24 cellular contexts compared by ENCODE assay signal in the genomic region with DNA sequence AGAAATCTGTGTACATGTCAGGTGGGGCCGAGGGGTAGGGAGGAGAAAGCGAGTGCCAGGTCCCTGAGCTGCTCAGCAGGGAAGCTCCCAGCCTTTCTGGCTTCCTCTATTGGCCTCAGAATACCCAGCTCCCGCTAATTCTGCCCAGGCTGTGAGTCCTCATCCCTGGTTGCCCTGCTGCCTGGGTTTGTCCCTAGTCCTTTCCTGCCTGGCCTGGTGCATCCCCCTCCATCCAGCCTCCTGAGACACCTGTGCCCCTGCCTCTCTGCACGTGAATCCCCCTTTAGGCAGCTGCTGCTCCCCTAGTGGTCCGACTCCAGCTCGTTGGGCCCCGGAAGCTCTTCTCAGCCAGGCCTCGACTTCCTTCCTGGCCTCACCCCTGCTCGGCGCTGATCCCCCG. TPM values are rescaled to one million over a fixed set of nuclear protein-coding genes. Genes with fewer than 3 reads are reported as not detected.
"Had no signal": no experiment of that assay in that cellular context is flagged by ENCODE, and none has a peak within 500 bp of the region (broad histone marks: within the 10 kb centered on the region; RNA-seq: fewer than 3 reads in every experiment).

No MANE protein-coding gene starts in this region.

- H3K4me1 ChIP-seq: foreskin keratinocyte had no signal

- H3K27ac ChIP-seq: dorsolateral prefrontal cortex, foreskin keratinocyte, left ventricle myocardium inferior had no signal

- H3K27ac Mint-ChIP-seq: activated CD4-positive, alpha-beta T cell treated with anti-CD3 and anti-CD28 coated beads, Interleukin-2, amount 10 ng/mL, durations not matched to agents 7 days and 5 days; activated naive CD4-positive, alpha-beta T cell treated with anti-CD3 and anti-CD28 coated beads, Interleukin-2, amount 10 ng/mL, durations not matched to agents 7 days and 5 days; activated naive CD8-positive, alpha-beta T cell treated with anti-CD3 and anti-CD28 coated beads, Interleukin-2, amount 50 U/mL, for 24 hours; activated T-helper 2 cell treated with anti-CD3 and anti-CD28 coated beads, Interferon-gamma antibody, Interleukin-2, Interleukin-4, amounts not matched to agents 10 μg/mL and 5 μg/mL and 100 μg/mL, durations not matched to agents 14 hours and 24 hours and 36 hours; brain; nephron progenitor cell; type B pancreatic cell had no signal

- H3K9me3 Mint-ChIP-seq: activated CD4-positive, alpha-beta T cell treated with anti-CD3 and anti-CD28 coated beads, Interleukin-2, amount 10 ng/mL, durations not matched to agents 7 days and 5 days; activated naive CD4-positive, alpha-beta T cell treated with anti-CD3 and anti-CD28 coated beads, Interleukin-2, amount 10 ng/mL, durations not matched to agents 7 days and 5 days; activated naive CD8-positive, alpha-beta T cell treated with anti-CD3 and anti-CD28 coated beads, Interleukin-2, amount 50 U/mL, for 24 hours; activated T-helper 2 cell treated with anti-CD3 and anti-CD28 coated beads, Interferon-gamma antibody, Interleukin-2, Interleukin-4, amounts not matched to agents 10 μg/mL and 5 μg/mL and 100 μg/mL, durations not matched to agents 14 hours and 24 hours and 36 hours; brain; nephron progenitor cell; type B pancreatic cell had no signal

- H3K4me3 Mint-ChIP-seq: activated CD4-positive, alpha-beta T cell treated with anti-CD3 and anti-CD28 coated beads, Interleukin-2, amount 10 ng/mL, durations not matched to agents 7 days and 5 days; activated naive CD4-positive, alpha-beta T cell treated with anti-CD3 and anti-CD28 coated beads, Interleukin-2, amount 10 ng/mL, durations not matched to agents 7 days and 5 days; activated naive CD8-positive, alpha-beta T cell treated with anti-CD3 and anti-CD28 coated beads, Interleukin-2, amount 50 U/mL, for 24 hours; brain; nephron progenitor cell; type B pancreatic cell had no signal

- H3K4me1 Mint-ChIP-seq: activated CD4-positive, alpha-beta T cell treated with anti-CD3 and anti-CD28 coated beads, Interleukin-2, amount 10 ng/mL, durations not matched to agents 7 days and 5 days; activated naive CD4-positive, alpha-beta T cell treated with anti-CD3 and anti-CD28 coated beads, Interleukin-2, amount 10 ng/mL, durations not matched to agents 7 days and 5 days; activated naive CD8-positive, alpha-beta T cell treated with anti-CD3 and anti-CD28 coated beads, Interleukin-2, amount 50 U/mL, for 24 hours had no signal

- H3K4me3 ChIP-seq: dorsolateral prefrontal cortex, left ventricle myocardium inferior had no signal

- ATAC-seq: activated CD4-positive, CD25-positive, alpha-beta regulatory T cell treated with anti-CD3 and anti-CD28 coated beads, Interleukin-2, amount 50 U/mL, for 24 hours; activated naive CD8-positive, alpha-beta T cell treated with anti-CD3 and anti-CD28 coated beads, Interleukin-2, amount 50 U/mL, for 24 hours; foreskin keratinocyte; stimulated activated naive CD8-positive, alpha-beta T cell treated with anti-CD3 and anti-CD28 coated beads, Interleukin-15, Interleukin-2, amounts not matched to agents 100 U/mL and 50 U/mL, for 24 hours had no signal

- H3K36me3 ChIP-seq: left ventricle myocardium inferior had no signal

- FAIRE-seq: colon, keratinocyte had no signal

- H3K27me3 Mint-ChIP-seq: activated CD4-positive, alpha-beta T cell treated with anti-CD3 and anti-CD28 coated beads, Interleukin-2, amount 10 ng/mL, durations not matched to agents 7 days and 5 days had no signal

- H3K9me3 ChIP-seq: left ventricle myocardium inferior had no signal

- DNase-seq: activated CD4-positive, alpha-beta T cell treated with anti-CD3 and anti-CD28 coated beads, Interleukin-2, amount 10 ng/mL, durations not matched to agents 7 days and 5 days; activated naive CD4-positive, alpha-beta T cell treated with anti-CD3 and anti-CD28 coated beads, Interleukin-2, amount 10 ng/mL, durations not matched to agents 7 days and 5 days; activated naive CD8-positive, alpha-beta T cell treated with anti-CD3 and anti-CD28 coated beads, Interleukin-2, amount 50 U/mL, for 24 hours; anterior cingulate cortex; central memory CD4-positive, alpha-beta T cell; foreskin keratinocyte; hypothalamus; left ventricle myocardium inferior; mammary epithelial cell; nephron progenitor cell; nucleus accumbens; retina; stimulated activated naive CD8-positive, alpha-beta T cell treated with anti-CD3 and anti-CD28 coated beads, Interleukin-15, Interleukin-2, amounts not matched to agents 100 U/mL and 50 U/mL, for 24 hours; T-helper 1 cell; T1000 had no signal

RNA-seq across cellular contexts. Expression of gene INHBB, which starts 54.6 kb away (rescaled TPM):
- total RNA-seq: activated CD4-positive, alpha-beta T cell treated with anti-CD3 and anti-CD28 coated beads, Interleukin-2, amount 10 ng/mL, durations not matched to agents 7 days and 5 days; activated CD8-positive, alpha-beta memory T cell treated with anti-CD3 and anti-CD28 coated beads for 36 hours; activated T-helper 2 cell treated with anti-CD3 and anti-CD28 coated beads, Interferon-gamma antibody, Interleukin-2, Interleukin-4, amounts not matched to agents 10 μg/mL and 5 μg/mL and 100 μg/mL, durations not matched to agents 14 hours and 24 hours and 36 hours; fibroblast of lung; foreskin keratinocyte had no signal
- polyA plus RNA-seq: foreskin keratinocyte, keratinocyte had no signal
